ENCODE assay signal across 8 cellular contexts in the genomic region with DNA sequence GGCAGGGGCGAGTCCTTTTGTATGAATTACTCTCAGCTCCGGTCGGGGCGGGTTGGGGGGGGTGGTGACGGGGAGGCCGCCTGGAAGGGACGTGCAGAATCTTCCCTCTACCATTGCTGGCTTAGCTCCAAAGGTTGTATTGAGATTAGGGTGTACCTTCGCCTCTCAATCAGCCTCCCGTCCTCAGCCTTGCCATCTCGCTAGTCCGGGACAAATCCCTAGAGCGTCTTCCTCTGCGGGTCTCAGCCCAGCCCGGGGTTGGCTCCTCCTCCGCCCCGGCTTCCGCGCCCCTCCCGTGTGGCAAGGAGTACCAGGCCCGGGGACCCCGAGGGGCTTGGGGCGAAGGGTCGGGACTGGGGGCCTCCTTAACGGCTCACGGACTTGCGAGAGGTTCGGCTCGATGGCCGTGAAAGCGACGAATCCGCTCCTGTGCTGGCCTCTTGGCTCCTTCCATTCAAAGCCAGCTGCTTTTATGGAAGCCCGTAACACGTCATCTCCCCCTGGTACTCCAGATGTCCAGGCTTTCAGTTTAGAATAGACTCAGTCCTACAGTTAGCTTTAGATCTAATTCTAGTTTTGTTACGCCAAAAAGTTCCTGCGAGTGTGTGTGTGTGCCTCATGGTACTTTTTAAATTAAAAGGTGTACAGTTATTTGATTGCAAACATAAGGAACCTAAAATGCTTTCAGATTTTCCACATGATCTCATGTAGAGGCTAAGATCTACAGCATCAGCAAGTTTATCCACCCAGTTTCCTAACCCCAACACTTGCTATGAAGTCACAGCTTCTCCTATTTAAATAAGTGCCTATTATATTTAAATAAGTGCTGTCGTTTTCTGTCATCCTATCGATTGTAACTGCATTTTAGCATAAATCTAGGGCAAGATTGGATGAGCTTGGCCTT. TPM values are rescaled to one million over a fixed set of nuclear protein-coding genes. Genes with fewer than 3 reads are reported as not detected.
DNase-seq lines count a peak whose midpoint lies in the region; ATAC-seq and TF ChIP-seq lines count a peak whose summit lies in the region.

No MANE protein-coding gene starts in this region.

- H3K9me3 Mint-ChIP-seq in activated naive CD8-positive, alpha-beta T cell treated with anti-CD3 and anti-CD28 coated beads, Interleukin-2, amount 50 U/mL, for 24 hours = no peaks in the 10 kb centered on the region

- H3K9me3 ChIP-seq in HUES6 (ENCODE audit: control insufficient read depth, insufficient read depth, low read depth, low read length) (no peaks in the 10 kb centered on the region), PC-9 (ENCODE audit: insufficient read depth, low read depth) (no peaks in the 10 kb centered on the region)

- peaks cover 9% of the 10 kb centered on the region for H3K27me3 Mint-ChIP-seq in activated naive CD8-positive, alpha-beta T cell treated with anti-CD3 and anti-CD28 coated beads, Interleukin-2, amount 50 U/mL, for 24 hours

- CTCF ChIA-PET in PC-9 (lab: Charles Lee) = interaction anchor here (0.5 to 0.6 kb wide), 2 partner anchors 58 to 87 kb away, joined by 3 to 4 read pairs; no protein-coding TSS in a partner anchor

- H3K4me1 ChIP-seq in HUES6 (ENCODE audit: control insufficient read depth, insufficient read depth, low read length) = peaks cover 7% of the 10 kb centered on the region
- H3K4me1 ChIP-seq in PC-9 (replicated peaks; ENCODE audit: insufficient read depth) = peaks cover 18% of the 10 kb centered on the region

- peak overlapping the region; percentile 91 for H3K9ac ChIP-seq in HUES6 (ENCODE audit: low read length)

- H3K4me1 Mint-ChIP-seq in activated naive CD8-positive, alpha-beta T cell treated with anti-CD3 and anti-CD28 coated beads, Interleukin-2, amount 50 U/mL, for 24 hours = peaks cover 59% of the 10 kb centered on the region

- H3K27ac ChIP-seq in HUES6 (ENCODE audit: low read depth, low read length) = peak overlapping the region; percentile 87
- H3K27ac ChIP-seq in PC-9 = peak overlapping the region; percentile 100

- peaks cover 34% of the 10 kb centered on the region for H4K20me1 ChIP-seq in PC-9 (ENCODE audit: insufficient read depth)

- TF ChIP-seq CTCF in PC-9 (conservative IDR thresholded peaks at IDR 0.05) = no peak

- POLR2A ChIA-PET in PC-9 (lab: Charles Lee; ENCODE audit: unreplicated experiment) = interaction anchor here (0.5 to 1.3 kb wide), 13 partner anchors 9 to 1926 kb away, joined by 3 to 29 read pairs (median 4); partner anchors contain the start of genes MTO1 and SLC17A5

- peaks cover 53% of the 10 kb centered on the region for H3K36me3 Mint-ChIP-seq in activated naive CD8-positive, alpha-beta T cell treated with anti-CD3 and anti-CD28 coated beads, Interleukin-2, amount 50 U/mL, for 24 hours (ENCODE audit: low read depth)

- intact Hi-C loops in PC-9 (cut with micrococcal nuclease; ENCODE audit: unreplicated experiment) (loop anchor here (1.0 to 5.0 kb wide), 7 partner anchors 46 to 191 kb away; partner anchors contain the start of gene SLC17A5), left ventricle myocardium superior (cut with micrococcal nuclease) (no loop called here)

- TSS peak; percentile 71 for BruUV-seq in PC-9 (replicated peaks; lab: Mats Ljungman, UMichigan)

- H3K9me2 ChIP-seq in PC-9 (ENCODE audit: insufficient read depth) = no peaks in the 10 kb centered on the region

- ATAC-seq in GM21528 (IDR thresholded peaks at IDR 0.05; ENCODE audit: low FRiP score, unreplicated experiment) (peak; percentile 39), left ventricle myocardium superior (peak; percentile 66)
- ATAC-seq in activated naive CD8-positive, alpha-beta T cell treated with anti-CD3 and anti-CD28 coated beads, Interleukin-2, amount 50 U/mL, for 24 hours = peak; percentile 37

- peak overlapping the region; percentile 87 for H3K4me2 ChIP-seq in PC-9

- H3K36me3 ChIP-seq in HUES6 (ENCODE audit: control insufficient read depth, insufficient read depth, low read length) (peaks cover 39% of the 10 kb centered on the region), PC-9 (ENCODE audit: low read depth) (peaks cover 26% of the 10 kb centered on the region)

- peak overlapping the region; percentile 100 for H3K27ac Mint-ChIP-seq in activated naive CD8-positive, alpha-beta T cell treated with anti-CD3 and anti-CD28 coated beads, Interleukin-2, amount 50 U/mL, for 24 hours

- H3K4me3 Mint-ChIP-seq in activated naive CD8-positive, alpha-beta T cell treated with anti-CD3 and anti-CD28 coated beads, Interleukin-2, amount 50 U/mL, for 24 hours = peak overlapping the region; percentile 97

- H3K27me3 ChIP-seq in HUES6 (ENCODE audit: control insufficient read depth, insufficient read depth, low read length) = no peaks in the 10 kb centered on the region
- no peaks in the 10 kb centered on the region for H3K27me3 ChIP-seq in PC-9 (ENCODE audit: insufficient read depth, low read depth)

- DNase-seq in DMS53 treated with DMSO at 0.1 percent for 48 hours (lab: John Stamatoyannopoulos, UW; ENCODE audit: unreplicated experiment) (peak; percentile 92), PC-9 (peak in 1 of 2 experiments; percentile 70), left ventricle myocardium superior (peak; percentile 78), pulmonary artery endothelial cell (ENCODE audit: low read depth, low spot score) (peak; percentile 44), NCI-H2081 treated with DMSO at 0.1 percent for 48 hours (lab: John Stamatoyannopoulos, UW) (no peak)
- DNase-seq in activated naive CD8-positive, alpha-beta T cell treated with anti-CD3 and anti-CD28 coated beads, Interleukin-2, amount 50 U/mL, for 24 hours = peak; percentile 75

- peaks cover 62% of the 10 kb centered on the region for H3K79me2 ChIP-seq in PC-9 (ENCODE audit: low read depth)

- H3K4me3 ChIP-seq in HUES6 (ENCODE audit: low read depth, low read length) (peak overlapping the region; percentile 90), PC-9 (peak overlapping the region; percentile 89)

- H3F3A ChIP-seq in PC-9 (ENCODE audit: insufficient read depth, low read depth) = peaks cover 71% of the 10 kb centered on the region

- H2AFZ ChIP-seq in PC-9 = peak overlapping the region; percentile 84

RNA-seq across cellular contexts. Expression of gene EEF1A1, which starts 0.8 kb away (rescaled TPM):
- total RNA-seq in PC-9 (2021) (10,581 and 12,059 TPM in 2 replicates), left ventricle myocardium superior (1,360 TPM), pulmonary artery endothelial cell (20,734 and 25,322 TPM in 2 replicates)
